In the genomic region with DNA sequence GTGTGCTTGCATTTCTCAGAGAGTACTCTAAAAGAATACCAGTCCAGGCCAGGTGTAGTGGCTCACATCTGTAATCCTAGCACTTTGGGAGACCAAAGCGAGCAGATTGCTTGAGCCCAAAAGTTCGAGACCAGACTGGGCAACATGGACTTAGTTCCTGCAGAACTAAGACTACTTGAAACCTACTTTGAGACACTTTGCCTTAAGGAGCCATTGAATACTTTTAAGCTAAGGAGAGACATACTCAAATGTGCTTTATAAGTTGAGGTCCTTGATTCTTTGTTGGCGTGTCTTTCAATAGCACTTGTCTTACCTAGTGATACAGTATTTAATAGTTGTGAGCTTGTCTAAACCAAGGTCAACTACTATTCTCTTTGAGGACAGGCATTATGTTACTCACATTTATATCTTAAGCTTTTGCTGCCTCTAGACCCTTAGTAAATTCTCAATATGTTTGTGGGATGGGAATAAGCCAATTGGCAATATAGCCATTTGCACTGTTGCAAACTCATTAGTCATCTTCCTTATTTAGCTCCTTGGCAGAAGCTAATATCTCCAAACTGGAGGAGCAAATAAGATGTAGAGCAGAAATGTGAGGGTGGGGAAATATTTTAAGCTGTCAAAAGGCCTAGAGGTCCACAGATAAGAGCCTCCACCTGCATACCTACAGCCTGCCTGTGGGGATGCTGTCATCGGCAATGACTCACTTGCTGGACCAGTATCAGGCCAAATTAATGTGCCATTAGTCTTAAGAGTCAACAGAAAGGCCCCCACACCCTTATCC, we compare ENCODE assay signal across 25 cellular contexts. TPM values are rescaled to one million over a fixed set of nuclear protein-coding genes. Genes with fewer than 3 reads are reported as not detected.
DNase-seq lines count a peak whose midpoint lies in the region; ATAC-seq and TF ChIP-seq lines count a peak whose summit lies in the region.
"Had no signal": no experiment of that assay in that cellular context is flagged by ENCODE, and none has a peak within 500 bp of the region (broad histone marks: within the 10 kb centered on the region; RNA-seq: fewer than 3 reads in every experiment).

No MANE protein-coding gene starts in this region.

- CTCF ChIA-PET in SK-N-SH (lab: Yijun Ruan, JAX): interaction anchor here (0.9 to 1.2 kb wide), 6 partner anchors 8 to 175 kb away, joined by 3 to 4 read pairs (median 3); no protein-coding TSS in a partner anchor

- H3F3A ChIP-seq in GM23248 (ENCODE audit: insufficient read depth) (no peaks in the 10 kb centered on the region), SK-N-SH (replicated peaks; ENCODE audit: insufficient read depth) (no peaks in the 10 kb centered on the region)

- no peak for TF ChIP-seq CTCF in astrocyte of the spinal cord (IDR thresholded peaks at IDR 0.05; ENCODE audit: low read depth, low read length)
- no peak for TF ChIP-seq CTCF in left lung (IDR thresholded peaks at IDR 0.05)
- no peak for TF ChIP-seq CTCF in osteocyte (IDR thresholded peaks at IDR 0.05)
- TF ChIP-seq CTCF in SK-N-SH (IDR thresholded peaks at IDR 0.05): no peak

- H2AFZ ChIP-seq in GM23248 (no peak overlapping the region), SK-N-SH (ENCODE audit: low read depth) (no peak overlapping the region)

- TF ChIP-seq EP300 in SK-N-SH (IDR thresholded peaks at IDR 0.05; ENCODE audit: borderline replicate concordance in 1 of 2, low read depth in 1 of 2, low read length in 1 of 2): no peak

- peak; percentile 88 for ATAC-seq in left lung
- ATAC-seq in GM21576 (IDR thresholded peaks at IDR 0.05; ENCODE audit: unreplicated experiment): no peak
- ATAC-seq: stimulated activated naive B cell treated with anti-CD40 and anti-IgM and Interleukin-4, amounts not matched to agents 10 μg/mL and 1 μg/mL and 100 μg/mL, for 72 hours had no signal

- H3K4me1 ChIP-seq in GM23248 (ENCODE audit: insufficient read depth) (peaks cover 8% of the 10 kb centered on the region), left lung (no peaks in the 10 kb centered on the region), SK-N-SH (ENCODE audit: control insufficient read depth in 1 of 2, insufficient read depth in 2 of 2, low read depth in 1 of 2, low read length in 1 of 2) (no peaks in the 10 kb centered on the region)
- H3K4me1 ChIP-seq: prostate gland had no signal

- no peaks in the 10 kb centered on the region for H4K20me1 ChIP-seq in GM23248 (ENCODE audit: insufficient read depth)
- H4K20me1 ChIP-seq in SK-N-SH (ENCODE audit: insufficient read depth): no peaks in the 10 kb centered on the region

- no peaks in the 10 kb centered on the region for H3K9me3 Mint-ChIP-seq in osteocyte (ENCODE audit: unreplicated experiment)
- H3K9me3 Mint-ChIP-seq: activated naive CD4-positive, alpha-beta T cell treated with anti-CD3 and anti-CD28 coated beads, Interleukin-2, amount 10 ng/mL, durations not matched to agents 7 days and 5 days; activated T-cell treated with anti-CD3 and anti-CD28 coated beads, Interleukin-2, amount 50 U/mL, for 24 hours; CD8-positive, alpha-beta memory T cell; IgD-negative memory B cell; nephron; stimulated activated naive B cell treated with anti-CD40 and anti-IgM and Interleukin-4, amounts not matched to agents 10 μg/mL and 1 μg/mL and 100 μg/mL, for 72 hours had no signal

- intact Hi-C loops in left lung (cut with DNase I): no loop called here

- no peaks in the 10 kb centered on the region for H3K4me1 Mint-ChIP-seq in osteocyte (ENCODE audit: unreplicated experiment)
- H3K4me1 Mint-ChIP-seq: activated naive CD4-positive, alpha-beta T cell treated with anti-CD3 and anti-CD28 coated beads, Interleukin-2, amount 10 ng/mL, durations not matched to agents 7 days and 5 days; CD8-positive, alpha-beta memory T cell; nephron had no signal

- WGBS in GM23248 (ENCODE audit: low coverage in 1 of 2, low lambda C conversion rate in 2 of 2, missing lambda C conversion rate in 2 of 2), 2 experiments: 95 to 97% methylated on average over 4 of the region's 4 CpGs
- 97% methylated on average over 4 of the region's 4 CpGs for WGBS in SK-N-SH (ENCODE audit: low lambda C conversion rate)

- H3K9me2 ChIP-seq in GM23248 (ENCODE audit: insufficient read depth) (no peaks in the 10 kb centered on the region), SK-N-SH (no peaks in the 10 kb centered on the region)

- H3K36me3 ChIP-seq in GM23248 (ENCODE audit: low read depth) (no peaks in the 10 kb centered on the region), left lung (peaks cover 0 to 100% of the 10 kb centered on the region in 2 donors), SK-N-SH (replicated peaks in 1 of 2; ENCODE audit: control insufficient read depth in 1 of 2, insufficient read depth in 2 of 2, low read length in 1 of 2) (peaks cover 9 to 15% of the 10 kb centered on the region in 2 experiments)

- no peak overlapping the region for H3K4me3 ChIP-seq in GM23248
- H3K4me3 ChIP-seq in astrocyte of the spinal cord (ENCODE audit: low read depth, low read length): no peak overlapping the region
- no peak overlapping the region for H3K4me3 ChIP-seq in left lung
- H3K4me3 ChIP-seq in SK-N-SH (ENCODE audit: low read depth in 2 of 2, low read length in 1 of 2): no peak overlapping the region
- H3K4me3 ChIP-seq: coronary artery, heart right ventricle, prostate gland had no signal

- H3K9ac ChIP-seq in GM23248 (no peak overlapping the region), SK-N-SH (no peak overlapping the region)

- no peak overlapping the region for H3K27ac Mint-ChIP-seq in osteocyte (ENCODE audit: unreplicated experiment)
- H3K27ac Mint-ChIP-seq: activated naive CD4-positive, alpha-beta T cell treated with anti-CD3 and anti-CD28 coated beads, Interleukin-2, amount 10 ng/mL, durations not matched to agents 7 days and 5 days; activated T-cell treated with anti-CD3 and anti-CD28 coated beads, Interleukin-2, amount 50 U/mL, for 24 hours; IgD-negative memory B cell; nephron; stimulated activated naive B cell treated with anti-CD40 and anti-IgM and Interleukin-4, amounts not matched to agents 10 μg/mL and 1 μg/mL and 100 μg/mL, for 72 hours had no signal

- H3K27me3 Mint-ChIP-seq in osteocyte (ENCODE audit: unreplicated experiment): no peaks in the 10 kb centered on the region
- H3K27me3 Mint-ChIP-seq: activated naive CD4-positive, alpha-beta T cell treated with anti-CD3 and anti-CD28 coated beads, Interleukin-2, amount 10 ng/mL, durations not matched to agents 7 days and 5 days; activated T-cell treated with anti-CD3 and anti-CD28 coated beads, Interleukin-2, amount 50 U/mL, for 24 hours; CD8-positive, alpha-beta memory T cell; IgD-negative memory B cell; stimulated activated naive B cell treated with anti-CD40 and anti-IgM and Interleukin-4, amounts not matched to agents 10 μg/mL and 1 μg/mL and 100 μg/mL, for 72 hours had no signal

- no peaks in the 10 kb centered on the region for H3K9me3 ChIP-seq in GM23248 (ENCODE audit: low read depth)
- H3K9me3 ChIP-seq in left lung: no peaks in the 10 kb centered on the region
- no peaks in the 10 kb centered on the region for H3K9me3 ChIP-seq in SK-N-SH
- H3K9me3 ChIP-seq: heart right ventricle, prostate gland had no signal

- no peak overlapping the region for H3K4me2 ChIP-seq in GM23248 (ENCODE audit: unreplicated experiment)
- no peak overlapping the region for H3K4me2 ChIP-seq in SK-N-SH

- no peak overlapping the region for H3K27ac ChIP-seq in GM23248
- no peak overlapping the region for H3K27ac ChIP-seq in left lung
- H3K27ac ChIP-seq in SK-N-SH (ENCODE audit: low read depth in 2 of 2, low read length in 1 of 2): no peak overlapping the region
- H3K27ac ChIP-seq: coronary artery, prostate gland had no signal

- peaks cover 38% of the 10 kb centered on the region for H3K36me3 Mint-ChIP-seq in osteocyte (ENCODE audit: unreplicated experiment)
- H3K36me3 Mint-ChIP-seq: activated naive CD4-positive, alpha-beta T cell treated with anti-CD3 and anti-CD28 coated beads, Interleukin-2, amount 10 ng/mL, durations not matched to agents 7 days and 5 days had no signal

- TF ChIP-seq RAD21 in SK-N-SH (IDR thresholded peaks at IDR 0.05; ENCODE audit: low read length): no peak

- POLR2A ChIA-PET in SK-N-SH (lab: Yijun Ruan, JAX): no interaction called here

- H3K4me3 Mint-ChIP-seq in osteocyte (ENCODE audit: unreplicated experiment): no peak overlapping the region
- H3K4me3 Mint-ChIP-seq: activated naive CD4-positive, alpha-beta T cell treated with anti-CD3 and anti-CD28 coated beads, Interleukin-2, amount 10 ng/mL, durations not matched to agents 7 days and 5 days; activated T-cell treated with anti-CD3 and anti-CD28 coated beads, Interleukin-2, amount 50 U/mL, for 24 hours; CD8-positive, alpha-beta memory T cell; IgD-negative memory B cell; nephron; stimulated activated naive B cell treated with anti-CD40 and anti-IgM and Interleukin-4, amounts not matched to agents 10 μg/mL and 1 μg/mL and 100 μg/mL, for 72 hours had no signal

- peak; percentile 27 for DNase-seq in A172 (ENCODE audit: low spot score)
- DNase-seq in GM23248: peak; percentile 63
- peak; percentile 14 for DNase-seq in astrocyte of the spinal cord (ENCODE audit: low read depth, low spot score)
- no peak for DNase-seq in left lung
- no peak for DNase-seq in DMS 273 treated with DMSO at 0.1 percent for 48 hours (lab: John Stamatoyannopoulos, UW)
- no peak for DNase-seq in osteocyte (ENCODE audit: extremely low spot score, unreplicated experiment)
- no peak for DNase-seq in SK-N-SH
- DNase-seq: activated CD4-positive, alpha-beta T cell treated with anti-CD3 and anti-CD28 coated beads, Interleukin-2, amount 50 U/mL, for 4 hours; activated naive CD4-positive, alpha-beta T cell treated with anti-CD3 and anti-CD28 coated beads, Interleukin-2, amount 10 ng/mL, durations not matched to agents 7 days and 5 days; activated T-cell treated with anti-CD3 and anti-CD28 coated beads, Interleukin-2, amount 50 U/mL, for 24 hours; aorta; CD8-positive, alpha-beta memory T cell; GOT3; heart right ventricle; mesendoderm; MV-4-11; NCI-H2029 treated with DMSO at 0.1 percent for 48 hours; NCI-H524 treated with DMSO at 0.1 percent for 48 hours; SIG-M5; stimulated activated naive B cell treated with anti-CD40 and anti-IgM and Interleukin-4, amounts not matched to agents 10 μg/mL and 1 μg/mL and 100 μg/mL, for 72 hours had no signal

- in situ Hi-C loops in GM23248 (cut with MboI): no loop called here
- in situ Hi-C loops in astrocyte of the spinal cord (cut with HindIII; ENCODE audit: low sequenced_read_pairs): no loop called here

- H3K27me3 ChIP-seq in GM23248 (replicated peaks; ENCODE audit: insufficient read depth): no peaks in the 10 kb centered on the region
- H3K27me3 ChIP-seq in left lung: no peaks in the 10 kb centered on the region
- no peaks in the 10 kb centered on the region for H3K27me3 ChIP-seq in SK-N-SH (ENCODE audit: insufficient read depth)
- H3K27me3 ChIP-seq: heart right ventricle had no signal

- H3K79me2 ChIP-seq in GM23248 (ENCODE audit: insufficient read depth) (no peaks in the 10 kb centered on the region), SK-N-SH (ENCODE audit: insufficient read depth) (no peaks in the 10 kb centered on the region)

RNA-seq across cellular contexts. Expression of gene SCPEP1, which starts 16.3 kb away (rescaled TPM):
- total RNA-seq in A172 (2014; rRNA removed; shearing (Covaris generic)): 100 and 126 TPM in 2 replicates
- total RNA-seq in GM23248 (2014; rRNA removed; shearing (Covaris generic)): 31.0 and 36.0 TPM in 2 replicates
- polyA plus RNA-seq in GM23248 (2016; fragmentation: Nextera tagmentation; extraction: Ambion mirVana) (40.7 and 42.0 TPM in 2 replicates), SK-N-SH (2012; rRNA removed) (99.6 and 124 TPM in 2 replicates)
- total RNA-seq in left lung (100 to 1,000 TPM; 117 to 120 TPM), osteocyte (68.9 and 75.2 TPM in 2 replicates)
- 105 and 109 TPM in 2 replicates for polyA plus RNA-seq in SK-N-SH (2012; cell fraction: cytosol; rRNA removed)
- polyA plus RNA-seq in SK-N-SH (2012; cell fraction: nucleus; rRNA removed): 95.1 and 141 TPM in 2 replicates

RNA-seq across cellular contexts. Expression of gene COIL, which starts 33.4 kb away (rescaled TPM):
- total RNA-seq in A172 (2014; rRNA removed; shearing (Covaris generic)): 28.0 and 28.8 TPM in 2 replicates
- 10.7 and 10.9 TPM in 2 replicates for total RNA-seq in GM23248 (2014; rRNA removed; shearing (Covaris generic))
- polyA plus RNA-seq in GM23248 (2016; fragmentation: Nextera tagmentation; extraction: Ambion mirVana) (9.5 and 10.5 TPM in 2 replicates), SK-N-SH (2012; rRNA removed) (3.9 and 5.7 TPM in 2 replicates)
- total RNA-seq in left lung (10 to 100 TPM; 10.9 to 12.3 TPM), osteocyte (14.9 and 15.2 TPM in 2 replicates)
- 5.6 and 6.7 TPM in 2 replicates for polyA plus RNA-seq in SK-N-SH (2012; cell fraction: cytosol; rRNA removed)
- 5.7 and 8.1 TPM in 2 replicates for polyA plus RNA-seq in SK-N-SH (2012; cell fraction: nucleus; rRNA removed)

Comparison
In these comparisons a context has a peak if more than half of its experiments do, and no peak if none do; other contexts are left out.
1. DNase-seq: peak in A172 (single experiment), GM23248 (single experiment) and astrocyte of the spinal cord (single experiment); none in left lung (0 of 2), DMS 273 treated with DMSO at 0.1 percent for 48 hours (single experiment), osteocyte (single experiment) and SK-N-SH (single experiment).